Comparison of ENCODE assay signal across 19 cellular contexts in genomic region chr18:43875496-43875895, GRCh38.
DNase-seq lines count a peak whose midpoint lies in the region; ATAC-seq, FAIRE-seq and TF ChIP-seq lines count a peak whose summit lies in the region.
"Had no signal": no experiment of that assay in that cellular context is flagged by ENCODE, and none has a peak within 500 bp of the region (broad histone marks: within the 10 kb centered on the region; RNA-seq: fewer than 3 reads in every experiment).

No MANE protein-coding gene starts in this region.

- H3K36me3 ChIP-seq in GM23338 (ENCODE audit: insufficient read depth) (no peaks in the 10 kb centered on the region), suprapubic skin (no peaks in the 10 kb centered on the region)

- peaks cover 2% of the 10 kb centered on the region; the same call in 1 of the 3 replicates for H3K9me3 Mint-ChIP-seq in GM23338

- TF ChIP-seq POLR2A in suprapubic skin (IDR thresholded peaks at IDR 0.05) = no peak

- no peak overlapping the region for H3K4me3 ChIP-seq in GM23338
- no peak overlapping the region for H3K4me3 ChIP-seq in suprapubic skin

- H3F3A ChIP-seq in GM23338 (replicated peaks; ENCODE audit: low read depth) = no peaks in the 10 kb centered on the region

- H3K9me3 ChIP-seq in suprapubic skin = no peaks in the 10 kb centered on the region

- no peak for DNase-seq in GM23338 (ENCODE audit: low spot score)
- DNase-seq in iris pigment epithelial cell (ENCODE audit: low read depth) = peak; percentile 69
- DNase-seq in suprapubic skin (ENCODE audit: low spot score in 2 of 2) = no peak
- no peak for DNase-seq in SW 1271 (lab: John Stamatoyannopoulos, UW)
- DNase-seq: ACHN; CD4-positive, alpha-beta T cell; GF-D8; Kasumi-1; NCI-H1930; NCI-H2171 treated with DMSO at 0.1 percent for 48 hours; NCI-H774 had no signal

- no peak overlapping the region for H3K4me2 ChIP-seq in GM23338

- no peak for ATAC-seq in GM23338
- ATAC-seq in GM21737 (IDR thresholded peaks at IDR 0.05; ENCODE audit: unreplicated experiment) = no peak
- ATAC-seq in HG03442 (IDR thresholded peaks at IDR 0.05; ENCODE audit: unreplicated experiment) = no peak
- ATAC-seq: Panc1, Right ventricle myocardium inferior had no signal

- no peaks in the 10 kb centered on the region for H4K20me1 ChIP-seq in GM23338 (replicated peaks; ENCODE audit: insufficient read depth)

- H3K4me1 Mint-ChIP-seq in GM23338 = peaks cover 13% of the 10 kb centered on the region; the same call in 2 of the 3 replicates
- H3K4me1 Mint-ChIP-seq: B cell had no signal

- FAIRE-seq in endometrium (lab: Jason Lieb, UNC) = peak; percentile 82
- FAIRE-seq: D721Med, H54 had no signal

- 55% methylated on average over 2 of the region's 2 CpGs for WGBS in suprapubic skin

- no peak overlapping the region; the same call in 1 of the 2 replicates for H3K27ac Mint-ChIP-seq in GM23338
- H3K27ac Mint-ChIP-seq: B cell; CD4-positive, alpha-beta T cell had no signal

- H2AFZ ChIP-seq in GM23338 = peak overlapping the region; percentile 12; the same call in 1 of the 2 replicates

- TF ChIP-seq CTCF in GM23338 (conservative IDR thresholded peaks at IDR 0.05; ENCODE audit: low read depth in 2 of 2) = no peak
- no peak for TF ChIP-seq CTCF in suprapubic skin (IDR thresholded peaks at IDR 0.05)

- H3K27me3 Mint-ChIP-seq in GM23338 (ENCODE audit: insufficient read depth, low read depth, poor library complexity) = no peaks in the 10 kb centered on the region
- H3K27me3 Mint-ChIP-seq: B cell; CD4-positive, alpha-beta T cell had no signal

- no peak overlapping the region for H3K4me3 Mint-ChIP-seq in GM23338
- H3K4me3 Mint-ChIP-seq: B cell; CD4-positive, alpha-beta T cell had no signal

- H3K9me2 ChIP-seq in GM23338 (ENCODE audit: insufficient read depth) = peaks cover 3% of the 10 kb centered on the region; the same call in 1 of the 2 replicates

- H3K36me3 Mint-ChIP-seq in GM23338 (ENCODE audit: low read depth) = no peaks in the 10 kb centered on the region; the same call in 2 of the 3 replicates

- 0 out of 2 replicates have a peak, but pooled peaks cover 6% of the 10 kb centered on the region for H3K4me1 ChIP-seq in GM23338 (ENCODE audit: insufficient read depth)
- H3K4me1 ChIP-seq in suprapubic skin = no peaks in the 10 kb centered on the region

- H3K79me2 ChIP-seq in GM23338 (replicated peaks; ENCODE audit: insufficient read depth) = no peaks in the 10 kb centered on the region

- no peak overlapping the region for H3K27ac ChIP-seq in GM23338 (ENCODE audit: low read depth)
- H3K27ac ChIP-seq in suprapubic skin = peak overlapping the region; percentile 47

- no peaks in the 10 kb centered on the region for H3K27me3 ChIP-seq in GM23338 (ENCODE audit: insufficient read depth)
- no peaks in the 10 kb centered on the region for H3K27me3 ChIP-seq in suprapubic skin

- no peak for TF ChIP-seq EP300 in suprapubic skin (IDR thresholded peaks at IDR 0.05)

TF ChIP-seq in GM23338, 12 proteins besides CTCF, POLR2A, EP300 and RAD21 (continues in another document):
- TF ChIP-seq ZNF114 (CRISPR knock-in tag; IDR thresholded peaks at IDR 0.05) (no peak), ETS1 (IDR thresholded peaks at IDR 0.05) (no peak), JUNB (IDR thresholded peaks at IDR 0.05; ENCODE audit: unreplicated experiment) (no peak), STAT1 (IDR thresholded peaks at IDR 0.05; ENCODE audit: unreplicated experiment) (no peak), REST (IDR thresholded peaks at IDR 0.05; ENCODE audit: unreplicated experiment) (no peak), ZNF462 (CRISPR knock-in tag; IDR thresholded peaks at IDR 0.05) (no peak), EZH2phosphoT487 (IDR thresholded peaks at IDR 0.05; ENCODE audit: unreplicated experiment) (no peak), ZNF331 (CRISPR knock-in tag; IDR thresholded peaks at IDR 0.05; ENCODE audit: low read depth) (no peak)
